19 cellular contexts compared by ENCODE assay signal in genomic region chr5:126912607-126913006, GRCh38.
DNase-seq lines count a peak whose midpoint lies in the region; ATAC-seq and TF ChIP-seq lines count a peak whose summit lies in the region.
"Had no signal": no experiment of that assay in that cellular context is flagged by ENCODE, and none has a peak within 500 bp of the region (broad histone marks: within the 10 kb centered on the region; RNA-seq: fewer than 3 reads in every experiment).

No MANE protein-coding gene starts in this region.

- peak; percentile 66 for DNase-seq in GM04504 (ENCODE audit: low read depth)
- peak; percentile 94 for DNase-seq in MV-4-11 (lab: John Stamatoyannopoulos, UW)
- peak; percentile 19 for DNase-seq in astrocyte of the spinal cord (ENCODE audit: low read depth, low spot score)
- DNase-seq in skeletal muscle cell (ENCODE audit: low read depth) = peak; percentile 23
- no peak for DNase-seq in stimulated activated CD4-positive, alpha-beta T cell treated with anti-CD3 and anti-CD28 coated beads, Interleukin-2, amount 100 ng/mL, for 48 hours
- DNase-seq: activated CD4-positive, alpha-beta T cell treated with anti-CD3 and anti-CD28 coated beads for 1 hour; amniotic stem cell; DMS153; effector CD4-positive, alpha-beta T cell; heart right ventricle; NCI-H2107; PC-3; psoas muscle; stimulated activated CD4-positive, alpha-beta T cell treated with anti-CD3 and anti-CD28 coated beads, Interleukin-4, amount 100 ng/mL, for 4 hours; T1000; upper lobe of right lung had no signal

- ATAC-seq in GM18909 (IDR thresholded peaks at IDR 0.05; ENCODE audit: poor library complexity, unreplicated experiment) = no peak
- no peak for ATAC-seq in HG03039 (IDR thresholded peaks at IDR 0.05; ENCODE audit: unreplicated experiment)
- ATAC-seq: HCT116, heart right ventricle, PC-3, psoas muscle, upper lobe of right lung had no signal

- H3K4me3 ChIP-seq in astrocyte of the spinal cord (ENCODE audit: low read depth, low read length) (no peak overlapping the region), skeletal muscle cell (ENCODE audit: low read depth, low read length) (no peak overlapping the region)
- H3K4me3 ChIP-seq: heart right ventricle, psoas muscle, upper lobe of right lung had no signal

- TF ChIP-seq CTCF in astrocyte of the spinal cord (IDR thresholded peaks at IDR 0.05; ENCODE audit: low read depth, low read length) = no peak

- in situ Hi-C loops in astrocyte of the spinal cord (cut with HindIII; ENCODE audit: low sequenced_read_pairs) = no loop called here

Comparison
In these comparisons a context has a peak if more than half of its experiments do, and no peak if none do; other contexts are left out.
1. DNase-seq: peak in GM04504 (single experiment), MV-4-11 (single experiment), astrocyte of the spinal cord (single experiment) and skeletal muscle cell (single experiment); none in stimulated activated CD4-positive, alpha-beta T cell treated with anti-CD3 and anti-CD28 coated beads, Interleukin-2, amount 100 ng/mL, for 48 hours (0 of 2).